Comparison of ENCODE assay signal across 1 cellular context in genomic region chr20:3494218-3494617, GRCh38.
TF ChIP-seq lines count a peak whose summit lies in the region.

No MANE protein-coding gene starts in this region.

TF ChIP-seq in HepG2, 621 proteins besides CTCF, POLR2A, EP300 and RAD21 (continued from another document and continues in another):
- TF ChIP-seq UBTF (CRISPR knock-in tag; IDR thresholded peaks at IDR 0.05), result no peak
- no peak for TF ChIP-seq DNMT1 (CRISPR knock-in tag; IDR thresholded peaks at IDR 0.05)
- no peak for TF ChIP-seq ZNF841 (CRISPR knock-in tag; IDR thresholded peaks at IDR 0.05; ENCODE audit: borderline replicate concordance)
- no peak for TF ChIP-seq CENPBD1 (CRISPR knock-in tag; IDR thresholded peaks at IDR 0.05; ENCODE audit: borderline replicate concordance, low read depth)
- TF ChIP-seq HNRNPK (IDR thresholded peaks at IDR 0.05; ENCODE audit: low read depth, low read length, poor library complexity, severe bottlenecking), result no peak
- no peak for TF ChIP-seq ZBTB21 (CRISPR knock-in tag; IDR thresholded peaks at IDR 0.05)
- TF ChIP-seq ZFX (CRISPR knock-in tag; IDR thresholded peaks at IDR 0.05; ENCODE audit: low read depth), result no peak
- TF ChIP-seq ZSCAN20 (CRISPR knock-in tag; IDR thresholded peaks at IDR 0.05; ENCODE audit: borderline replicate concordance), result no peak
- no peak for TF ChIP-seq ZNF251 (CRISPR knock-in tag; IDR thresholded peaks at IDR 0.05)
- TF ChIP-seq STAT5B (CRISPR knock-in tag; IDR thresholded peaks at IDR 0.05), result no peak
- TF ChIP-seq ZNF580 (CRISPR knock-in tag; IDR thresholded peaks at IDR 0.05; ENCODE audit: borderline replicate concordance, low read depth), result 0 out of 2 replicates have a peak, but pooled peaks have one; percentile 44
- 0 out of 2 replicates have a peak, but pooled peaks have one; percentile 11 for TF ChIP-seq NFYC (CRISPR knock-in tag; IDR thresholded peaks at IDR 0.05)
- TF ChIP-seq ZBTB38 (CRISPR knock-in tag; IDR thresholded peaks at IDR 0.05), result no peak
- 0 out of 2 replicates have a peak, but pooled peaks have one; percentile 32 for TF ChIP-seq ZNF224 (CRISPR knock-in tag; IDR thresholded peaks at IDR 0.05)
- no peak for TF ChIP-seq AKNA (CRISPR knock-in tag; IDR thresholded peaks at IDR 0.05; ENCODE audit: borderline replicate concordance)
- no peak for TF ChIP-seq CERS6 (CRISPR knock-in tag; IDR thresholded peaks at IDR 0.05)
- no peak for TF ChIP-seq SNRNP70 (IDR thresholded peaks at IDR 0.05; ENCODE audit: low read depth, low read length)
- no peak for TF ChIP-seq ZNF724P (CRISPR knock-in tag; IDR thresholded peaks at IDR 0.05; ENCODE audit: borderline replicate concordance)
- TF ChIP-seq EZH2 (conservative IDR thresholded peaks at IDR 0.05; ENCODE audit: low read depth, low read length), result no peak
- no peak for TF ChIP-seq AGO2 (optimal IDR thresholded peaks at IDR 0.05; ENCODE audit: low read depth, low read length)
- no peak for TF ChIP-seq ZNF333 (CRISPR knock-in tag; IDR thresholded peaks at IDR 0.05; ENCODE audit: borderline replicate concordance)
- no peak for TF ChIP-seq POGK (CRISPR knock-in tag; conservative IDR thresholded peaks at IDR 0.05)
- TF ChIP-seq KDM6A (CRISPR knock-in tag; IDR thresholded peaks at IDR 0.05; ENCODE audit: low read depth), result no peak
- no peak for TF ChIP-seq TEAD3 (CRISPR knock-in tag; optimal IDR thresholded peaks at IDR 0.05; ENCODE audit: borderline replicate concordance)
- no peak for TF ChIP-seq KLF9 (CRISPR knock-in tag; IDR thresholded peaks at IDR 0.05; ENCODE audit: low read depth)
- TF ChIP-seq ZNF160 (CRISPR knock-in tag; IDR thresholded peaks at IDR 0.05), result no peak
- TF ChIP-seq MED13 (CRISPR knock-in tag; IDR thresholded peaks at IDR 0.05), result no peak
- TF ChIP-seq ZXDC (CRISPR knock-in tag; IDR thresholded peaks at IDR 0.05), result no peak
- no peak for TF ChIP-seq EEA1 (CRISPR knock-in tag; IDR thresholded peaks at IDR 0.05; ENCODE audit: borderline replicate concordance)
- no peak for TF ChIP-seq ZSCAN22 (CRISPR knock-in tag; IDR thresholded peaks at IDR 0.05)
- TF ChIP-seq IRF2 (CRISPR knock-in tag; IDR thresholded peaks at IDR 0.05), result no peak
- no peak for TF ChIP-seq IRX3 (CRISPR knock-in tag; IDR thresholded peaks at IDR 0.05; ENCODE audit: borderline replicate concordance, low read depth)
- no peak for TF ChIP-seq ZNF263 (CRISPR knock-in tag; IDR thresholded peaks at IDR 0.05)
- TF ChIP-seq SKIL (CRISPR knock-in tag; IDR thresholded peaks at IDR 0.05; ENCODE audit: borderline replicate concordance), result no peak
- no peak for TF ChIP-seq ZNF577 (CRISPR knock-in tag; IDR thresholded peaks at IDR 0.05; ENCODE audit: borderline replicate concordance, low read depth)
- no peak for TF ChIP-seq TIGD3 (CRISPR knock-in tag; IDR thresholded peaks at IDR 0.05; ENCODE audit: borderline replicate concordance)
- no peak for TF ChIP-seq GLI4 (CRISPR knock-in tag; IDR thresholded peaks at IDR 0.05; ENCODE audit: borderline replicate concordance)
- TF ChIP-seq KLF15 (CRISPR knock-in tag; IDR thresholded peaks at IDR 0.05; ENCODE audit: borderline replicate concordance), result no peak
- TF ChIP-seq ZNF207 (IDR thresholded peaks at IDR 0.05; ENCODE audit: borderline replicate concordance), result no peak
- TF ChIP-seq CHD2 (IDR thresholded peaks at IDR 0.05; ENCODE audit: low read depth, low read length), result no peak
- TF ChIP-seq ZKSCAN8 (CRISPR knock-in tag; IDR thresholded peaks at IDR 0.05; ENCODE audit: borderline replicate concordance), result no peak
- no peak for TF ChIP-seq ZUFSP (CRISPR knock-in tag; IDR thresholded peaks at IDR 0.05; ENCODE audit: borderline replicate concordance)
- no peak for TF ChIP-seq HDAC2 (CRISPR knock-in tag; IDR thresholded peaks at IDR 0.05)
- TF ChIP-seq ZNF616 (CRISPR knock-in tag; IDR thresholded peaks at IDR 0.05; ENCODE audit: low read depth), result no peak
- no peak for TF ChIP-seq XBP1 (CRISPR knock-in tag; IDR thresholded peaks at IDR 0.05)
- TF ChIP-seq ZNF598 (CRISPR knock-in tag; IDR thresholded peaks at IDR 0.05; ENCODE audit: borderline replicate concordance), result no peak
- no peak for TF ChIP-seq ZFP36L2 (CRISPR knock-in tag; IDR thresholded peaks at IDR 0.05)
- TF ChIP-seq FOXJ3 (CRISPR knock-in tag; IDR thresholded peaks at IDR 0.05; ENCODE audit: borderline replicate concordance), result no peak
- TF ChIP-seq ELF1 (CRISPR knock-in tag; IDR thresholded peaks at IDR 0.05), result no peak
- no peak for TF ChIP-seq ZSCAN30 (CRISPR knock-in tag; IDR thresholded peaks at IDR 0.05)
